ENCODE assay signal across 9 cellular contexts in the genomic region with DNA sequence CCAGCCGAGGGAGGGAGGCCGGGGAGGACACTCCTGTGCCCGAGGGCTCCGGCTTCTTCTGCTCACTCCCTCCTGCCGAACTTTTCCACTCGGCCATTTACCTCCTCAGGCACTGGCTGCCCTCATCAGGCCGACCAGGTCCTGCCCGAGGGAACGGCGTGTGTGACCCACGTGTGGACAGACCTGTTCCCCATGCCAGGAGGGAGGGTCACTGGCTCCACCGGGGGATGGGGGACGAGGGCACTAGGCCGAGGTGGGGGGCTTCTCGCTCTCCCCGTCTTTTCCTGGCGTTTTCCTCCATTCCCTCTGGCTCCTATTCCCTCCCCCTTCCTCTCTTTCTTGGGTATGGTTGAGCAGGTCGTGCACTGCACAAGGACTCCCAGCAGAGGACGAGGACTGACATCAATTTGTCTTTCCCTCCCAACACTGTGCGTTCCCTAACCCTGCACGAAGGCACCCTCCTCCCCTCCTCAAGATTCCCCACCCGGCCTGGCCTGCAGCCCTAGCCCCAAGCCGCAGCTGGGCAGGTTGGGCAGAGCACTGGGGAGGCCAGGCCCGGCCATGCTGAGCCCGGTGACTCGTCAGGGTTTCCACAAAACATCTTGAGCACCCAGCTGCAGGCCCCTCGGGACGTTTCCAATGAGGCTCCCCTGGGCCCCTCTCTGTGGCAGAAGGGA. TPM values are rescaled to one million over a fixed set of nuclear protein-coding genes. Genes with fewer than 3 reads are reported as not detected.
A peak's percentile ranks its signal among the peaks of the same experiment; 100 is the strongest.
DNase-seq lines count a peak whose midpoint lies in the region; ATAC-seq and TF ChIP-seq lines count a peak whose summit lies in the region.
"Had no signal": no experiment of that assay in that cellular context is flagged by ENCODE, and none has a peak within 500 bp of the region (broad histone marks: within the 10 kb centered on the region; RNA-seq: fewer than 3 reads in every experiment).

No MANE protein-coding gene starts in this region.

- peaks cover 3% of the 10 kb centered on the region for H3F3A ChIP-seq in SK-N-SH (replicated peaks; ENCODE audit: insufficient read depth)

- H3K4me3 Mint-ChIP-seq in activated naive CD4-positive, alpha-beta T cell treated with anti-CD3 and anti-CD28 coated beads for 36 hours = peak overlapping the region; percentile 48
- peak overlapping the region; percentile 63 to 76 (median 74) for H3K4me3 Mint-ChIP-seq in T-cell

- no peak for ATAC-seq in activated naive CD4-positive, alpha-beta T cell treated with anti-CD3 and anti-CD28 coated beads, Interleukin-2, amount 50 U/mL, for 72 hours
- ATAC-seq in T-cell (replicated peaks in 1 of 4) (no peak), thoracic aorta (ENCODE audit: insufficient number of reproducible peaks, low FRiP score, low read depth) (no peak), Right ventricle myocardium inferior (no peak)

- H4K20me1 ChIP-seq in SK-N-SH (ENCODE audit: insufficient read depth) = no peaks in the 10 kb centered on the region

- peaks cover 7% of the 10 kb centered on the region for H3K36me3 Mint-ChIP-seq in activated naive CD4-positive, alpha-beta T cell treated with anti-CD3 and anti-CD28 coated beads for 36 hours (ENCODE audit: low read depth)
- H3K36me3 Mint-ChIP-seq in activated naive CD4-positive, alpha-beta T cell treated with anti-CD3 and anti-CD28 coated beads, Interleukin-2, amount 50 U/mL, for 72 hours = no peaks in the 10 kb centered on the region
- peaks cover 8% of the 10 kb centered on the region for H3K36me3 Mint-ChIP-seq in T-cell

- peaks cover 22% of the 10 kb centered on the region for H3K27me3 Mint-ChIP-seq in activated naive CD4-positive, alpha-beta T cell treated with anti-CD3 and anti-CD28 coated beads for 36 hours (ENCODE audit: low read depth)
- peaks cover 8 to 14% of the 10 kb centered on the region in 2 donors for H3K27me3 Mint-ChIP-seq in T-cell

- intact Hi-C loops in activated naive CD4-positive, alpha-beta T cell treated with anti-CD3 and anti-CD28 coated beads for 36 hours (cut with micrococcal nuclease) = loop anchor here (2.0 to 5.0 kb wide), 2 partner anchors 16 to 67 kb away; a partner anchor contains a TSS
- intact Hi-C loops in Right ventricle myocardium inferior (cut with DNase I) = no loop called here

- TF ChIP-seq CTCF in thoracic aorta (IDR thresholded peaks at IDR 0.05) (no peak), SK-N-SH (IDR thresholded peaks at IDR 0.05) (no peak)

- no peak overlapping the region for H3K27ac Mint-ChIP-seq in activated naive CD4-positive, alpha-beta T cell treated with anti-CD3 and anti-CD28 coated beads for 36 hours
- no peak overlapping the region for H3K27ac Mint-ChIP-seq in activated naive CD4-positive, alpha-beta T cell treated with anti-CD3 and anti-CD28 coated beads, Interleukin-2, amount 50 U/mL, for 72 hours
- peak overlapping the region in 1 of 2 donors; percentile 69 for H3K27ac Mint-ChIP-seq in T-cell

- no peak for TF ChIP-seq RAD21 in SK-N-SH (IDR thresholded peaks at IDR 0.05; ENCODE audit: low read length)

- H3K9ac ChIP-seq in SK-N-SH = no peak overlapping the region

- CTCF ChIA-PET in activated naive CD4-positive, alpha-beta T cell treated with anti-CD3 and anti-CD28 coated beads for 36 hours (lab: Charles Lee) = no interaction called here
- CTCF ChIA-PET in T-cell (lab: Charles Lee) (no interaction called here), SK-N-SH (lab: Yijun Ruan, JAX) (no interaction called here)

- no peak for TF ChIP-seq EP300 in SK-N-SH (IDR thresholded peaks at IDR 0.05; ENCODE audit: borderline replicate concordance in 1 of 2, low read depth in 1 of 2, low read length in 1 of 2)

- peaks cover 43% of the 10 kb centered on the region for H3K4me1 Mint-ChIP-seq in activated naive CD4-positive, alpha-beta T cell treated with anti-CD3 and anti-CD28 coated beads for 36 hours (ENCODE audit: low read depth)
- peaks cover 27 to 47% (median 32%) of the 10 kb centered on the region in 3 donors for H3K4me1 Mint-ChIP-seq in T-cell

- 78% methylated on average over 22 of the region's 28 CpGs for WGBS in SK-N-SH (ENCODE audit: low lambda C conversion rate)

- DNase-seq in activated naive CD4-positive, alpha-beta T cell treated with anti-CD3 and anti-CD28 coated beads for 36 hours = no peak
- DNase-seq in activated naive CD4-positive, alpha-beta T cell treated with anti-CD3 and anti-CD28 coated beads, Interleukin-2, amount 50 U/mL, for 72 hours (ENCODE audit: low spot score in 2 of 2) = no peak
- DNase-seq in T-cell (no peak), hepatic stellate cell (ENCODE audit: low spot score) (peak; percentile 50), thoracic aorta (ENCODE audit: low spot score) (no peak), SK-N-SH (no peak), Right ventricle myocardium inferior (ENCODE audit: missing footprints) (no peak)
- DNase-seq in stimulated activated CD4-positive, alpha-beta T cell treated with anti-CD3 and anti-CD28 coated beads, Interleukin-4, amount 100 ng/mL, for 4 hours = no peak

- POLR2A ChIA-PET in T-cell (lab: Charles Lee) = no interaction called here
- POLR2A ChIA-PET in SK-N-SH (lab: Yijun Ruan, JAX) = no interaction called here

- H3K27ac ChIP-seq in thoracic aorta = no peak overlapping the region
- no peak overlapping the region for H3K27ac ChIP-seq in SK-N-SH (ENCODE audit: low read depth in 2 of 2, low read length in 1 of 2)

- H3K36me3 ChIP-seq in thoracic aorta (peaks cover 25% of the 10 kb centered on the region), SK-N-SH (replicated peaks in 1 of 2; ENCODE audit: control insufficient read depth in 1 of 2, insufficient read depth in 2 of 2, low read length in 1 of 2) (peaks cover 4 to 30% of the 10 kb centered on the region in 2 experiments)

- H2AFZ ChIP-seq in SK-N-SH (ENCODE audit: low read depth) = no peak overlapping the region

- no peaks in the 10 kb centered on the region for H3K9me2 ChIP-seq in SK-N-SH

- peaks cover 7% of the 10 kb centered on the region for H3K27me3 ChIP-seq in thoracic aorta (replicated peaks; ENCODE audit: insufficient read depth)
- H3K27me3 ChIP-seq in SK-N-SH (ENCODE audit: insufficient read depth) = peaks cover 15% of the 10 kb centered on the region; the same call in 1 of the 2 replicates

- H3K4me3 ChIP-seq in thoracic aorta (peak overlapping the region; percentile 68), SK-N-SH (ENCODE audit: low read depth in 2 of 2, low read length in 1 of 2) (no peak overlapping the region)

- peaks cover 2% of the 10 kb centered on the region for H3K9me3 Mint-ChIP-seq in activated naive CD4-positive, alpha-beta T cell treated with anti-CD3 and anti-CD28 coated beads for 36 hours
- H3K9me3 Mint-ChIP-seq in activated naive CD4-positive, alpha-beta T cell treated with anti-CD3 and anti-CD28 coated beads, Interleukin-2, amount 50 U/mL, for 72 hours = no peaks in the 10 kb centered on the region
- no peaks in the 10 kb centered on the region for H3K9me3 Mint-ChIP-seq in T-cell

- H3K4me2 ChIP-seq in SK-N-SH = no peak overlapping the region

- no peaks in the 10 kb centered on the region for H3K79me2 ChIP-seq in SK-N-SH (ENCODE audit: insufficient read depth)

- H3K9me3 ChIP-seq in thoracic aorta = no peaks in the 10 kb centered on the region
- no peaks in the 10 kb centered on the region for H3K9me3 ChIP-seq in SK-N-SH

- peaks cover 0 to 10% of the 10 kb centered on the region in 2 donors for H3K4me1 ChIP-seq in thoracic aorta (ENCODE audit: control insufficient read depth in 1 of 2, low read depth in 2 of 2)
- H3K4me1 ChIP-seq in SK-N-SH (ENCODE audit: control insufficient read depth in 1 of 2, insufficient read depth in 2 of 2, low read depth in 1 of 2, low read length in 1 of 2) = peaks cover 0 to 6% of the 10 kb centered on the region in 2 experiments; a peak in 1 of 4 replicates

TF ChIP-seq in SK-N-SH, 30 proteins besides CTCF, POLR2A, EP300 and RAD21 (continues in another document):
- no peak for TF ChIP-seq NFIC (IDR thresholded peaks at IDR 0.05; ENCODE audit: borderline replicate concordance)

RNA-seq across cellular contexts. Expression of a gene that starts 3.2 kb away (rescaled TPM):
- total RNA-seq in activated naive CD4-positive, alpha-beta T cell treated with anti-CD3 and anti-CD28 coated beads for 36 hours = not detected
- total RNA-seq in activated naive CD4-positive, alpha-beta T cell treated with anti-CD3 and anti-CD28 coated beads, Interleukin-2, amount 50 U/mL, for 72 hours = not detected
- total RNA-seq in T-cell = under 1 TPM in 3 of 5 donors, not detected in 2; 0.35 to 0.93 (median 0.39) TPM
- under 1 TPM in 1 of 2 donors, not detected in 1; 0.92 TPM for total RNA-seq in thoracic aorta
- 0.07 TPM in 1 of 2 replicates, not detected in the other for polyA plus RNA-seq in SK-N-SH (2012; rRNA removed)
- 0.04 TPM in 1 of 2 replicates, not detected in the other for polyA plus RNA-seq in SK-N-SH (2012; cell fraction: cytosol; rRNA removed)
- 0.56 and 0.87 TPM in 2 replicates for polyA plus RNA-seq in SK-N-SH (2012; cell fraction: nucleus; rRNA removed)
- total RNA-seq in Right ventricle myocardium inferior = not detected
- total RNA-seq: G401 had no signal

RNA-seq across cellular contexts. Expression of a gene that starts 15.7 kb away (rescaled TPM):
- 100 to 1,000 TPM; 167 to 180 TPM for total RNA-seq in activated naive CD4-positive, alpha-beta T cell treated with anti-CD3 and anti-CD28 coated beads for 36 hours
- 100 to 1,000 TPM; 112 to 267 TPM for total RNA-seq in activated naive CD4-positive, alpha-beta T cell treated with anti-CD3 and anti-CD28 coated beads, Interleukin-2, amount 50 U/mL, for 72 hours
- total RNA-seq in T-cell (100 to 1,000 TPM; 271 to 456 (median 403) TPM), thoracic aorta (100 to 1,000 TPM; 169 to 295 TPM), Right ventricle myocardium inferior (63.7 TPM)
- 116 and 176 TPM in 2 replicates for polyA plus RNA-seq in SK-N-SH (2012; rRNA removed)
- polyA plus RNA-seq in SK-N-SH (2012; cell fraction: cytosol; rRNA removed) = 60.0 and 85.5 TPM in 2 replicates
- polyA plus RNA-seq in SK-N-SH (2012; cell fraction: nucleus; rRNA removed) = 142 and 154 TPM in 2 replicates

RNA-seq across cellular contexts. Expression of a gene that starts 27.8 kb away (rescaled TPM):
- total RNA-seq in activated naive CD4-positive, alpha-beta T cell treated with anti-CD3 and anti-CD28 coated beads for 36 hours = 10 to 100 TPM; 90.5 to 96.8 TPM
- total RNA-seq in activated naive CD4-positive, alpha-beta T cell treated with anti-CD3 and anti-CD28 coated beads, Interleukin-2, amount 50 U/mL, for 72 hours = 10 to 100 TPM; 91.6 to 96.1 TPM
- total RNA-seq in T-cell = 10 to 100 TPM; 52.3 to 81.4 (median 63.4) TPM
- total RNA-seq in thoracic aorta = 10 to 100 TPM; 22.4 to 38.9 TPM
- polyA plus RNA-seq in SK-N-SH (2012; rRNA removed) = 14.7 and 15.7 TPM in 2 replicates
- 4.4 and 8.4 TPM in 2 replicates for polyA plus RNA-seq in SK-N-SH (2012; cell fraction: cytosol; rRNA removed)
- polyA plus RNA-seq in SK-N-SH (2012; cell fraction: nucleus; rRNA removed) = 42.1 and 57.2 TPM in 2 replicates
- 24.0 TPM for total RNA-seq in Right ventricle myocardium inferior

RNA-seq across cellular contexts. Expression of a gene that starts 51.2 kb away (rescaled TPM):
- total RNA-seq in activated naive CD4-positive, alpha-beta T cell treated with anti-CD3 and anti-CD28 coated beads for 36 hours = 1 to 10 TPM; 2.9 to 3.0 TPM
- total RNA-seq in activated naive CD4-positive, alpha-beta T cell treated with anti-CD3 and anti-CD28 coated beads, Interleukin-2, amount 50 U/mL, for 72 hours = 1 to 10 TPM; 5.4 to 6.4 TPM
- total RNA-seq in T-cell = 10 to 100 TPM in 3 of 5 donors, 1 to 10 TPM in 2; 5.2 to 20.4 (median 17.2) TPM
- total RNA-seq in thoracic aorta = under 1 TPM in 1 of 2 donors, not detected in 1; 0.27 TPM
- 0.03 and 0.18 TPM in 2 replicates for polyA plus RNA-seq in SK-N-SH (2012; rRNA removed)
- polyA plus RNA-seq in SK-N-SH (2012; cell fraction: cytosol; rRNA removed) = 0.06 and 0.09 TPM in 2 replicates
- polyA plus RNA-seq in SK-N-SH (2012; cell fraction: nucleus; rRNA removed) = 0.24 and 0.32 TPM in 2 replicates
- total RNA-seq in Right ventricle myocardium inferior = 2.9 TPM
